Comparison of ENCODE assay signal across 16 cellular contexts in genomic region chr10:8338177-8338766, GRCh38.
"Had no signal": no experiment of that assay in that cellular context is flagged by ENCODE, and none has a peak within 500 bp of the region (broad histone marks: within the 10 kb centered on the region; RNA-seq: fewer than 3 reads in every experiment).

No MANE protein-coding gene starts in this region.

- ATAC-seq: natural killer cell, upper lobe of right lung, WTC11 had no signal

- H3K4me3 ChIP-seq: adrenal gland, SJCRH30, stomach, testis, upper lobe of right lung had no signal

- H3K79me2 ChIP-seq: parathyroid adenoma had no signal

- H3K27me3 ChIP-seq: SJCRH30, testis had no signal

- H3K9me3 Mint-ChIP-seq: endodermal cell, natural killer cell had no signal

- H3K4me1 ChIP-seq: adrenal gland, parathyroid adenoma, SJCRH30, testis, upper lobe of right lung had no signal

- H3K4me3 Mint-ChIP-seq: endodermal cell, immature natural killer cell, natural killer cell, WTC11 had no signal

- H3K36me3 ChIP-seq: adrenal gland, neutrophil, SJCRH30, stomach, upper lobe of right lung had no signal

- DNase-seq: activated naive CD4-positive, alpha-beta T cell; adrenal gland; endodermal cell; head of caudate nucleus; immature natural killer cell; mesenchymal stem cell; natural killer cell; SJCRH30; stimulated activated CD4-positive, alpha-beta T cell treated with anti-CD3 and anti-CD28 coated beads, Interleukin-4, amount 100 ng/mL, for 4 hours; stimulated activated CD8-positive, alpha-beta memory T cell treated with anti-CD3 and anti-CD28 coated beads, Interleukin-4, amount 100 ng/mL, for 48 hours; stomach; testis; upper lobe of right lung had no signal

- H3K9ac ChIP-seq: parathyroid adenoma had no signal

- H3K27ac ChIP-seq: adrenal gland, neutrophil, parathyroid adenoma, SJCRH30, stomach, testis, upper lobe of right lung had no signal

- H3K9me3 ChIP-seq: adrenal gland, neutrophil, SJCRH30, stomach, testis, upper lobe of right lung had no signal

- H3K36me3 Mint-ChIP-seq: natural killer cell, WTC11 had no signal

- H3K27ac Mint-ChIP-seq: endodermal cell, natural killer cell, WTC11 had no signal
